In the genomic region with DNA sequence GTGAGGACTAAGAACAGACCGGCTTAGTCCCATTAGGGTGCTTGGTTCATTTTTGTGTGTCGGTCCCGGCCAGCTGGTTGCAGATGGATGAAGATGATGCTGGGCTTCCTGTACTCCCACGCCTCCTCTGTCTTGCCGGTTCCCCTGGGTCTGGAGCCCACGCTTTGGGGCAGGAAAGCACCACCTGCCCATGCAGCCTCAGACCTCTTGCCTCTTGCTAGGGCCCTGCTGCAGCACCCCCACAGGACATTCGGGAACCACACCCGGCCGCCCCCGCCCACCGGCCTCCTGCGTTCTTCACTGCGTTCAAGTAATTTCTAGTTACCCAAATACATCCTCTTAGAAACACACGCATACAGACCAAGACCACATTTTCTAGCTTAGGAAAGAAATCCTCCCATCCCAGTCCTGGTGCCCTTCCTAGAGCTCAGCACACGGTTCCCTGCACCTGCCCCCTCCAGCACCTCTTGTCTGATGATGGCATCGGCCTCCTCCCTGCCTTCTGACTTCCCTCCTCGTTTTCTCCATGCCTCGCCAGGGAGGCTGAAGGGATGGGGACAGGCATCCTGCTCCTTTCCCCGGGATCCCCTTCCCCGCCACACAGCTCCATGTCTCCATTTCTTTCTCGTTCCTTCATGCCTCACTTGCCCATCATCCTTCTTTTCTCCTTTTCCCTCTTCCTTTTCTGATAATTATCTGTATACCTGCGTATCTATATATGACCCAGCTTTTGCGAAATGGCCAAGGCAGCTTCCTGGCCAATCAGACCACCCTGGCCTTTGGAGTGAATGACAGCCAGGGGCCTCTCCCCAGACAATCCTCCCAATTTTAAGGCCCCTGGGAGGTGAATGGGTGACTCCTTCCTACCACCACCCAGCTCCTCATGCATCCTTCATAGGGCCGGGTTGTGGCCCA, we compare ENCODE assay signal across 30 cellular contexts. TPM values are rescaled to one million over a fixed set of nuclear protein-coding genes. Genes with fewer than 3 reads are reported as not detected.
A peak's percentile ranks its signal among the peaks of the same experiment; 100 is the strongest.
DNase-seq lines count a peak whose midpoint lies in the region; ATAC-seq and TF ChIP-seq lines count a peak whose summit lies in the region.
"Had no signal": no experiment of that assay in that cellular context is flagged by ENCODE, and none has a peak within 500 bp of the region (broad histone marks: within the 10 kb centered on the region; RNA-seq: fewer than 3 reads in every experiment).

No MANE protein-coding gene starts in this region.

- H3K27me3 Mint-ChIP-seq in HFFc6 (ENCODE audit: insufficient read depth) (peaks cover 10% of the 10 kb centered on the region; the same call in 1 of the 2 replicates), WTC11 (ENCODE audit: low read depth) (peaks cover 81% of the 10 kb centered on the region), osteocyte (ENCODE audit: unreplicated experiment) (no peaks in the 10 kb centered on the region)

- H3K4me1 Mint-ChIP-seq in HFFc6 (ENCODE audit: low read depth) (peaks cover 24% of the 10 kb centered on the region), WTC11 (peaks cover 2% of the 10 kb centered on the region; the same call in 1 of the 2 replicates), osteocyte (ENCODE audit: unreplicated experiment) (peaks cover 11% of the 10 kb centered on the region)
- H3K4me1 Mint-ChIP-seq: activated naive CD4-positive, alpha-beta T cell treated with anti-CD3 and anti-CD28 coated beads, Interleukin-2, amount 50 U/mL, for 24 hours had no signal

- H3K27ac Mint-ChIP-seq in HFFc6 (no peak overlapping the region), WTC11 (no peak overlapping the region), osteocyte (ENCODE audit: unreplicated experiment) (no peak overlapping the region)
- H3K27ac Mint-ChIP-seq: activated CD8-positive, alpha-beta T cell treated with anti-CD3 and anti-CD28 coated beads for 36 hours; activated naive CD4-positive, alpha-beta T cell treated with anti-CD3 and anti-CD28 coated beads, Interleukin-2, amount 50 U/mL, for 24 hours; activated T-helper 2 cell treated with anti-CD3 and anti-CD28 coated beads, Interferon-gamma antibody, Interleukin-2, Interleukin-4, amounts not matched to agents 10 μg/mL and 5 μg/mL and 100 μg/mL, durations not matched to agents 14 hours and 24 hours and 36 hours; CD4-positive, CD25-positive, alpha-beta regulatory T cell; stimulated activated naive CD8-positive, alpha-beta T cell treated with anti-CD3 and anti-CD28 coated beads, Interleukin-15, Interleukin-2, amounts not matched to agents 100 ng/mL and 50 ng/mL, for 24 hours had no signal

- H3K27ac ChIP-seq in ascending aorta: no peak overlapping the region
- H3K27ac ChIP-seq: 22Rv1, breast epithelium, vagina had no signal

- CTCF ChIA-PET in WTC11 (lab: Charles Lee): interaction anchor here (1.0 to 1.3 kb wide), 3 partner anchors 50 to 66 kb away, joined by 3 to 4 read pairs (median 3); no protein-coding TSS in a partner anchor

- H3K4me3 Mint-ChIP-seq in HFFc6 (no peak overlapping the region), WTC11 (no peak overlapping the region), osteocyte (ENCODE audit: unreplicated experiment) (no peak overlapping the region)
- H3K4me3 Mint-ChIP-seq: activated CD8-positive, alpha-beta T cell treated with anti-CD3 and anti-CD28 coated beads for 36 hours; activated naive CD4-positive, alpha-beta T cell treated with anti-CD3 and anti-CD28 coated beads, Interleukin-2, amount 50 U/mL, for 24 hours; CD4-positive, CD25-positive, alpha-beta regulatory T cell; naive thymus-derived CD8-positive, alpha-beta T cell; stimulated activated naive CD8-positive, alpha-beta T cell treated with anti-CD3 and anti-CD28 coated beads, Interleukin-15, Interleukin-2, amounts not matched to agents 100 ng/mL and 50 ng/mL, for 24 hours had no signal

- H3K4me1 ChIP-seq in ascending aorta (no peaks in the 10 kb centered on the region), mucosa of descending colon (ENCODE audit: low read depth) (no peaks in the 10 kb centered on the region)
- H3K4me1 ChIP-seq: breast epithelium had no signal

- intact Hi-C loops in ascending aorta (cut with DNase I) (no loop called here), mucosa of descending colon (cut with DNase I, micrococcal nuclease) (no loop called here)

- DNase-seq in DMS 273 (lab: John Stamatoyannopoulos, UW; ENCODE audit: unreplicated experiment): peak; percentile 20
- no peak for DNase-seq in DMS 273 treated with DMSO at 0.1 percent for 48 hours (lab: John Stamatoyannopoulos, UW)
- DNase-seq in HFFc6: no peak
- DNase-seq in WTC11 (ENCODE audit: low spot score): peak; percentile 36
- DNase-seq in osteocyte (ENCODE audit: extremely low spot score, unreplicated experiment): peak; percentile 69
- DNase-seq in ascending aorta (ENCODE audit: low spot score in 2 of 2): no peak
- DNase-seq in mucosa of descending colon: no peak
- DNase-seq: activated CD8-positive, alpha-beta T cell treated with anti-CD3 and anti-CD28 coated beads for 36 hours; CD4-positive, CD25-positive, alpha-beta regulatory T cell; EL; HCEC 1CT; islet precursor cell; midbrain; naive thymus-derived CD8-positive, alpha-beta T cell; NCI-H1417; NCI-H2081 treated with DMSO at 0.1 percent for 48 hours; NCI-H226; NCI-H748 treated with DMSO at 0.1 percent for 48 hours; SK-N-SH; T-helper 2 cell had no signal

- POLR2A ChIA-PET in WTC11 (lab: Charles Lee): no interaction called here

- ATAC-seq in WTC11 (peak; percentile 42), GM19328 (IDR thresholded peaks at IDR 0.05; ENCODE audit: unreplicated experiment) (no peak), mucosa of descending colon (no peak)
- ATAC-seq: activated CD8-positive, alpha-beta T cell treated with anti-CD3 and anti-CD28 coated beads for 36 hours; naive thymus-derived CD8-positive, alpha-beta T cell had no signal

- 0 out of 2 replicates have a peak, but pooled peaks have one; percentile 13 for TF ChIP-seq CTCF in HFFc6 (IDR thresholded peaks at IDR 0.05)
- no peak for TF ChIP-seq CTCF in WTC11 (IDR thresholded peaks at IDR 0.05)
- no peak for TF ChIP-seq CTCF in osteocyte (IDR thresholded peaks at IDR 0.05)
- no peak for TF ChIP-seq CTCF in ascending aorta (IDR thresholded peaks at IDR 0.05)
- no peak for TF ChIP-seq CTCF in mucosa of descending colon (IDR thresholded peaks at IDR 0.05)

- H3K4me3 ChIP-seq in ascending aorta: no peak overlapping the region
- no peak overlapping the region for H3K4me3 ChIP-seq in mucosa of descending colon
- H3K4me3 ChIP-seq: breast epithelium, vagina had no signal

- H3K36me3 Mint-ChIP-seq in HFFc6 (ENCODE audit: low read depth) (no peaks in the 10 kb centered on the region), WTC11 (no peaks in the 10 kb centered on the region), osteocyte (ENCODE audit: unreplicated experiment) (no peaks in the 10 kb centered on the region)
- H3K36me3 Mint-ChIP-seq: activated naive CD4-positive, alpha-beta T cell treated with anti-CD3 and anti-CD28 coated beads, Interleukin-2, amount 50 U/mL, for 24 hours; CD4-positive, CD25-positive, alpha-beta regulatory T cell; naive thymus-derived CD8-positive, alpha-beta T cell had no signal

- H3K9me3 ChIP-seq in ascending aorta (no peaks in the 10 kb centered on the region), mucosa of descending colon (no peaks in the 10 kb centered on the region)
- H3K9me3 ChIP-seq: breast epithelium, SK-N-SH, vagina had no signal

- H3K9me3 Mint-ChIP-seq in HFFc6: no peaks in the 10 kb centered on the region
- H3K9me3 Mint-ChIP-seq in WTC11: no peaks in the 10 kb centered on the region
- H3K9me3 Mint-ChIP-seq in osteocyte (ENCODE audit: unreplicated experiment): no peaks in the 10 kb centered on the region
- H3K9me3 Mint-ChIP-seq: activated CD8-positive, alpha-beta T cell treated with anti-CD3 and anti-CD28 coated beads for 36 hours; activated naive CD4-positive, alpha-beta T cell treated with anti-CD3 and anti-CD28 coated beads, Interleukin-2, amount 50 U/mL, for 24 hours; activated T-helper 2 cell treated with anti-CD3 and anti-CD28 coated beads, Interferon-gamma antibody, Interleukin-2, Interleukin-4, amounts not matched to agents 10 μg/mL and 5 μg/mL and 100 μg/mL, durations not matched to agents 14 hours and 24 hours and 36 hours; CD4-positive, CD25-positive, alpha-beta regulatory T cell; naive thymus-derived CD8-positive, alpha-beta T cell; stimulated activated naive CD8-positive, alpha-beta T cell treated with anti-CD3 and anti-CD28 coated beads, Interleukin-15, Interleukin-2, amounts not matched to agents 100 ng/mL and 50 ng/mL, for 24 hours had no signal

- H3K36me3 ChIP-seq in ascending aorta: no peaks in the 10 kb centered on the region
- H3K36me3 ChIP-seq in mucosa of descending colon (ENCODE audit: low read depth): no peaks in the 10 kb centered on the region
- H3K36me3 ChIP-seq: breast epithelium, vagina had no signal

- no peaks in the 10 kb centered on the region for H3K27me3 ChIP-seq in ascending aorta
- H3K27me3 ChIP-seq: breast epithelium, vagina had no signal

TF ChIP-seq in WTC11, 78 proteins besides CTCF, POLR2A, EP300 and RAD21 (continues in another document):
- TF ChIP-seq, protein P1, sequence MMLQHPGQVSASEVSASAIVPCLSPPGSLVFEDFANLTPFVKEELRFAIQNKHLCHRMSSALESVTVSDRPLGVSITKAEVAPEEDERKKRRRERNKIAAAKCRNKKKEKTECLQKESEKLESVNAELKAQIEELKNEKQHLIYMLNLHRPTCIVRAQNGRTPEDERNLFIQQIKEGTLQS (CRISPR knock-in tag; conservative IDR thresholded peaks at IDR 0.05): no peak
- TF ChIP-seq CREB1 (CRISPR knock-in tag; IDR thresholded peaks at IDR 0.05) (no peak), ESRRA (CRISPR knock-in tag; IDR thresholded peaks at IDR 0.05; ENCODE audit: borderline replicate concordance) (no peak), TEAD4 (CRISPR knock-in tag; IDR thresholded peaks at IDR 0.05) (no peak)
- TF ChIP-seq, protein P2, sequence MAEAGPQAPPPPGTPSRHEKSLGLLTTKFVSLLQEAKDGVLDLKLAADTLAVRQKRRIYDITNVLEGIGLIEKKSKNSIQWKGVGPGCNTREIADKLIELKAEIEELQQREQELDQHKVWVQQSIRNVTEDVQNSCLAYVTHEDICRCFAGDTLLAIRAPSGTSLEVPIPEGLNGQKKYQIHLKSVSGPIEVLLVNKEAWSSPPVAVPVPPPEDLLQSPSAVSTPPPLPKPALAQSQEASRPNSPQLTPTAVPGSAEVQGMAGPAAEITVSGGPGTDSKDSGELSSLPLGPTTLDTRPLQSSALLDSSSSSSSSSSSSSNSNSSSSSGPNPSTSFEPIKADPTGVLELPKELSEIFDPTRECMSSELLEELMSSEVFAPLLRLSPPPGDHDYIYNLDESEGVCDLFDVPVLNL (CRISPR knock-in tag; IDR thresholded peaks at IDR 0.05; ENCODE audit: borderline replicate concordance, low read depth): no peak

RNA-seq across cellular contexts. Expression of a gene that starts 30.9 kb away (rescaled TPM):
- not detected for total RNA-seq in HFFc6 (2021; fragmentation: NEBNext Ultra II Directional; extraction: Animal tissue kit (Norgen Biotek cat#: 25700))
- total RNA-seq in WTC11 (2021) (0.53 to 0.66 TPM (median 0.66 TPM) in 3 replicates), osteocyte (not detected in 2 replicates), ascending aorta (not detected), mucosa of descending colon (100 to 1,000 TPM; 253 to 761 (median 323) TPM)
- total RNA-seq: activated CD8-positive, alpha-beta T cell treated with anti-CD3 and anti-CD28 coated beads for 36 hours; activated T-helper 2 cell treated with anti-CD3 and anti-CD28 coated beads, Interferon-gamma antibody, Interleukin-2, Interleukin-4, amounts not matched to agents 10 μg/mL and 5 μg/mL and 100 μg/mL, durations not matched to agents 14 hours and 24 hours and 36 hours; CD4-positive, CD25-positive, alpha-beta regulatory T cell; M059J; naive thymus-derived CD8-positive, alpha-beta T cell; OCI-LY7; skeletal muscle tissue had no signal

RNA-seq across cellular contexts. Expression of a gene that starts 58.4 kb away (rescaled TPM):
- under 1 TPM in 4 of 6 experiments, not detected in 2; 0.11 to 0.22 (median 0.12) TPM for total RNA-seq in HFFc6 (2021; fragmentation: NEBNext Ultra II Directional; extraction: Animal tissue kit (Norgen Biotek cat#: 25700))
- total RNA-seq in WTC11 (2021) (0.31 to 0.76 TPM (median 0.55 TPM) in 3 replicates), osteocyte (not detected in 2 replicates), ascending aorta (93.4 TPM), mucosa of descending colon (10 to 100 TPM in 2 of 3 donors, 1 to 10 TPM in 1; 2.2 to 24.1 (median 23.6) TPM)
- total RNA-seq: activated CD8-positive, alpha-beta T cell treated with anti-CD3 and anti-CD28 coated beads for 36 hours; activated T-helper 2 cell treated with anti-CD3 and anti-CD28 coated beads, Interferon-gamma antibody, Interleukin-2, Interleukin-4, amounts not matched to agents 10 μg/mL and 5 μg/mL and 100 μg/mL, durations not matched to agents 14 hours and 24 hours and 36 hours; CD4-positive, CD25-positive, alpha-beta regulatory T cell; naive thymus-derived CD8-positive, alpha-beta T cell; OCI-LY7 had no signal

Comparison
In these comparisons a context has a peak if more than half of its experiments do, and no peak if none do; other contexts are left out.
1. DNase-seq: peak in DMS 273 (single experiment), WTC11 (single experiment) and osteocyte (single experiment); none in DMS 273 treated with DMSO at 0.1 percent for 48 hours (single experiment), HFFc6 (single experiment), ascending aorta (0 of 2) and mucosa of descending colon (0 of 3).
2. RNA of a gene that starts 30.9 kb away (total RNA-seq): 253 to 761 TPM in mucosa of descending colon; 0.53 to 0.66 TPM in WTC11, not detected in HFFc6, not detected in osteocyte and not detected in ascending aorta (single experiment); every median in the first group is over 100 times any median in the second.